ENCODE assay signal across 8 cellular contexts in genomic region chr16:88169136-88169830, GRCh38.
DNase-seq lines count a peak whose midpoint lies in the region; ATAC-seq, FAIRE-seq and TF ChIP-seq lines count a peak whose summit lies in the region.
"Not testable (repeated sequence)": the region's sequence is repeated elsewhere in the genome, so short reads cannot be mapped to it uniquely, and the experiment has no call there.

No MANE protein-coding gene starts in this region.

- not testable (repeated sequence) for TF ChIP-seq POLR2A in stomach (IDR thresholded peaks at IDR 0.05); vagina (IDR thresholded peaks at IDR 0.05)

- not testable (repeated sequence) for H3K4me1 ChIP-seq in RWPE2 (ENCODE audit: insufficient read depth, poor library complexity, severe bottlenecking); kidney (ENCODE audit: control insufficient read depth in 1 of 2, insufficient read depth in 1 of 2, low read depth in 1 of 2, low read length in 2 of 2); vagina
- peaks cover 0 to 18% (median 9%) of the 10 kb centered on the region in 4 donors for H3K4me1 ChIP-seq in stomach

- intact Hi-C loops in kidney (cut with DNase I); posterior vena cava (cut with DNase I); stomach (cut with DNase I; ENCODE audit: low total_unique reads); vagina (cut with DNase I): not testable (repeated sequence)

- not testable (repeated sequence) for H3K27ac ChIP-seq in RWPE2 (ENCODE audit: poor library complexity, severe bottlenecking); coronary artery; kidney (ENCODE audit: low read depth in 2 of 2, low read length in 2 of 2)
- H3K27ac ChIP-seq in stomach (peak overlapping the region; percentile 29 to 85 (median 43)), vagina (peak overlapping the region; percentile 56)

- ATAC-seq in RWPE2 (ENCODE audit: low read depth); naive B cell (ENCODE audit: low read depth in 2 of 2): not testable (repeated sequence)

- H3K4me1 Mint-ChIP-seq in naive B cell = peaks cover 9 to 15% (median 11%) of the 10 kb centered on the region in 3 donors

- not testable (repeated sequence) for H3K27me3 ChIP-seq in RWPE2 (ENCODE audit: insufficient read depth, poor library complexity, severe bottlenecking); vagina
- peaks cover 0 to 20% (median 3%) of the 10 kb centered on the region in 3 donors for H3K27me3 ChIP-seq in stomach

- H3K9me3 Mint-ChIP-seq in naive B cell = peaks cover 6 to 20% (median 10%) of the 10 kb centered on the region in 7 donors

- peaks cover 3 to 16% (median 10%) of the 10 kb centered on the region in 3 donors for H3K27me3 Mint-ChIP-seq in naive B cell

- WGBS in stomach, 5 donors = 40 to 75% (median 66%) methylated on average over 25 to 26 of the region's 26 CpGs

- not testable (repeated sequence) for TF ChIP-seq CTCF in RWPE2 (IDR thresholded peaks at IDR 0.05; ENCODE audit: poor library complexity, severe bottlenecking); coronary artery (IDR thresholded peaks at IDR 0.05); kidney (IDR thresholded peaks at IDR 0.05; ENCODE audit: borderline replicate concordance, extremely low read depth, insufficient read depth); stomach (IDR thresholded peaks at IDR 0.05); vagina (IDR thresholded peaks at IDR 0.05)

- not testable (repeated sequence) for H3K9me3 ChIP-seq in RWPE2 (ENCODE audit: severe bottlenecking); kidney (ENCODE audit: control insufficient read depth in 1 of 2, low read length in 2 of 2); stomach; vagina

- peak; percentile 16 for FAIRE-seq in HTR-8/SVneo (lab: Jason Lieb, UNC)
- FAIRE-seq in kidney (lab: Jason Lieb, UNC) = not testable (repeated sequence)

- H3K9ac ChIP-seq in kidney (ENCODE audit: low read length in 2 of 2) = not testable (repeated sequence)

- not testable (repeated sequence) for TF ChIP-seq EP300 in stomach (IDR thresholded peaks at IDR 0.05)

- H3K4me3 ChIP-seq in RWPE2 (ENCODE audit: severe bottlenecking); coronary artery; kidney (ENCODE audit: low read length in 2 of 2); vagina: not testable (repeated sequence)
- H3K4me3 ChIP-seq in stomach = peak overlapping the region in 1 of 4 donors; percentile 6

- H3K36me3 ChIP-seq in RWPE2 (ENCODE audit: low read depth); kidney (ENCODE audit: control insufficient read depth in 1 of 2, insufficient read depth in 2 of 2, low read length in 2 of 2); stomach; vagina: not testable (repeated sequence)

- peaks cover 12 to 16% of the 10 kb centered on the region in 2 donors for H3K36me3 Mint-ChIP-seq in naive B cell

- peak overlapping the region in 4 of 6 donors; percentile 37 to 78 (median 50) for H3K27ac Mint-ChIP-seq in naive B cell

- not testable (repeated sequence) for DNase-seq in HTR-8/SVneo (ENCODE audit: insufficient read length, low spot score)
- peak; percentile 26 for DNase-seq in RWPE2 (ENCODE audit: low spot score)
- DNase-seq in coronary artery (ENCODE audit: low spot score) = peak; percentile 36
- peak; percentile 61 for DNase-seq in kidney
- peak; percentile 20 for DNase-seq in naive B cell
- peak; percentile 48 for DNase-seq in posterior vena cava (ENCODE audit: low spot score)
- DNase-seq in stomach = peak; percentile 78
- peak in 1 of 2 donors; percentile 83 for DNase-seq in vagina (ENCODE audit: extremely low spot score in 2 of 2)

- not testable (repeated sequence) for H3K4me3 Mint-ChIP-seq in naive B cell
